In genomic region chr2:197786010-197786877, GRCh38 we compare ENCODE assay signal across 8 cellular contexts. TPM values are rescaled to one million over a fixed set of nuclear protein-coding genes. Genes with fewer than 3 reads are reported as not detected.
DNase-seq lines count a peak whose midpoint lies in the region; ATAC-seq and TF ChIP-seq lines count a peak whose summit lies in the region.

No MANE protein-coding gene starts in this region.

- peaks cover 8 to 20% of the 10 kb centered on the region in 2 donors for H3K27me3 ChIP-seq in muscle layer of colon (ENCODE audit: control insufficient read depth in 1 of 2, insufficient read depth in 2 of 2, low read length in 2 of 2)
- H3K27me3 ChIP-seq in subcutaneous abdominal adipose tissue (ENCODE audit: control insufficient read depth in 5 of 5, insufficient read depth in 4 of 5, low read length in 5 of 5): peaks cover 5 to 17% (median 11%) of the 10 kb centered on the region in 5 donors

- H3K4me1 ChIP-seq in muscle layer of colon (ENCODE audit: insufficient read depth, low read length) (no peaks in the 10 kb centered on the region), subcutaneous abdominal adipose tissue (ENCODE audit: control insufficient read depth in 5 of 5, insufficient read depth in 5 of 5, low read length in 5 of 5) (peaks cover 0 to 12% (median 12%) of the 10 kb centered on the region in 5 donors)

- H3K9ac ChIP-seq in muscle layer of colon (ENCODE audit: low read length): no peak overlapping the region
- peak overlapping the region in 2 of 5 donors; percentile 30 to 69 for H3K9ac ChIP-seq in subcutaneous abdominal adipose tissue (ENCODE audit: low read length in 5 of 5)

- H3K27ac ChIP-seq in muscle layer of colon (ENCODE audit: low read depth, low read length) (no peak overlapping the region), subcutaneous abdominal adipose tissue (ENCODE audit: low read depth, low read length) (no peak overlapping the region)

- peak; percentile 77 for TF ChIP-seq CTCF in GM10266 (IDR thresholded peaks at IDR 0.05; ENCODE audit: control insufficient read depth, insufficient read depth, low read depth, missing control alignments)

- H3K9me3 ChIP-seq in muscle layer of colon (ENCODE audit: low read length) (no peaks in the 10 kb centered on the region), subcutaneous abdominal adipose tissue (ENCODE audit: control insufficient read depth in 5 of 5, low read length in 5 of 5) (no peaks in the 10 kb centered on the region)

- peak overlapping the region; percentile 8 to 41 for H3K4me3 ChIP-seq in muscle layer of colon (ENCODE audit: low read depth in 1 of 2, low read length in 2 of 2)
- H3K4me3 ChIP-seq in subcutaneous abdominal adipose tissue (ENCODE audit: low read depth in 1 of 5, low read length in 5 of 5): peak overlapping the region; percentile 57 to 78 (median 64)

- H3K36me3 ChIP-seq in muscle layer of colon (ENCODE audit: insufficient read depth, low read length): no peaks in the 10 kb centered on the region
- no peaks in the 10 kb centered on the region for H3K36me3 ChIP-seq in subcutaneous abdominal adipose tissue (ENCODE audit: control insufficient read depth in 5 of 5, insufficient read depth in 5 of 5, low read length in 5 of 5)

- ATAC-seq in HG02678 (IDR thresholded peaks at IDR 0.05; ENCODE audit: unreplicated experiment): peak; percentile 77
- ATAC-seq in HG03457 (IDR thresholded peaks at IDR 0.05; ENCODE audit: unreplicated experiment): no peak

- DNase-seq in GM10266 (ENCODE audit: extremely low spot score) (peak; percentile 74), SK-N-DZ (ENCODE audit: low spot score) (no peak)
- peak; percentile 31 for DNase-seq in activated CD4-positive, alpha-beta T cell treated with anti-CD3 and anti-CD28 coated beads for 1 hour
- peak; percentile 30 for DNase-seq in effector CD4-positive, alpha-beta T cell

RNA-seq across cellular contexts. Expression of gene BOLL, which starts 1.1 kb away (rescaled TPM):
- polyA plus RNA-seq in SK-N-DZ (2014; cell fraction: cytosol; rRNA removed): 0.13 and 0.32 TPM in 2 replicates
- not detected in 2 replicates for polyA plus RNA-seq in SK-N-DZ (2014; cell fraction: nucleus; rRNA removed)

RNA-seq across cellular contexts. Expression of gene PLCL1, which starts 18.1 kb away (rescaled TPM):
- 0.03 and 0.15 TPM in 2 replicates for polyA plus RNA-seq in SK-N-DZ (2014; cell fraction: cytosol; rRNA removed)
- polyA plus RNA-seq in SK-N-DZ (2014; cell fraction: nucleus; rRNA removed): 0.17 TPM in 1 of 2 replicates, not detected in the other
